18 cellular contexts compared by ENCODE assay signal in the genomic region with DNA sequence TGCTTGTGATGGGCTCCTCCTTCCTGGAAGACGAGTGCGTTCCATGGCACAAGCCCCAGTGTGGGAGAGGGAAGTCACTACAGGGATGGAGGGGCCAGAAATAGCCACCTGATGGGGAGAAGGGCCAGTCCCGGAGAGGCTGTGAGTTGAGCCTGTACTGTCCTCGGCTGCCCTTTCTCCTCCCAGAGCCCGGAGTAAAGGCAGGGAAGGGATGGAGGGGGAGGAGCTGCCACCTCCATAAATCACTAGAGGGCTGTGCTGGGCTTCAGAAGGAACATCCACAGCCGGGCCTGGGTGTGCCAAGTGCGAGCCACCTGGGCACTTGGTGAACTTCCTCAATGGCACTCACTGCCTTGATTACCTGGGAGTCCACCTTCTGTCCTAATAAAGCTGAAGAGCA.
DNase-seq lines count a peak whose midpoint lies in the region; TF ChIP-seq lines count a peak whose summit lies in the region.
"Had no signal": no experiment of that assay in that cellular context is flagged by ENCODE, and none has a peak within 500 bp of the region (broad histone marks: within the 10 kb centered on the region; RNA-seq: fewer than 3 reads in every experiment).

No MANE protein-coding gene starts in this region.

- intact Hi-C loops in spleen (cut with DNase I; ENCODE audit: low total_unique reads), result no loop called here

- H3K27ac ChIP-seq in spleen, result no peak overlapping the region
- H3K27ac ChIP-seq: RWPE1 had no signal

- H3K4me1 ChIP-seq in spleen, result peaks cover 0 to 12% (median 0%) of the 10 kb centered on the region in 6 donors

- DNase-seq in NCI-H82 (lab: John Stamatoyannopoulos, UW) (peak; percentile 21), NCI-H82 treated with DMSO at 0.1 percent for 48 hours (lab: John Stamatoyannopoulos, UW; ENCODE audit: unreplicated experiment) (no peak), cerebellum (ENCODE audit: low spot score) (peak; percentile 52), left kidney (ENCODE audit: low read depth, low spot score) (peak; percentile 66), spleen (no peak), activated T-cell treated with anti-CD3 and anti-CD28 coated beads for 4 hours (no peak), CD1c-positive myeloid dendritic cell (ENCODE audit: extremely low spot score) (no peak)
- DNase-seq: AML-193; DMS53; GF-D8; KG1; NCI-H1092; NCI-H146; NCI-H2029 treated with DMSO at 0.1 percent for 48 hours; NCI-H2171; NCI-H446 treated with DMSO at 0.1 percent for 48 hours; NK-92 treated with Interleukin-12 subunit alpha and Interleukin-12 subunit beta, amount 100 ng/mL, for 24 hours had no signal

- H3K36me3 ChIP-seq in spleen, result peaks cover 0 to 99% (median 35%) of the 10 kb centered on the region in 6 donors

- H3K4me3 ChIP-seq in spleen, result no peak overlapping the region

- no peaks in the 10 kb centered on the region for H3K9me3 ChIP-seq in spleen

- no peak for TF ChIP-seq CTCF in spleen (IDR thresholded peaks at IDR 0.05 in 8 of 11, conservative IDR thresholded peaks at IDR 0.05 in 3 of 11)

- TF ChIP-seq POLR2A in spleen (IDR thresholded peaks at IDR 0.05), result no peak

- no peaks in the 10 kb centered on the region for H3K27me3 ChIP-seq in spleen (replicated peaks in 1 of 7)

- WGBS in spleen, 5 donors, result 88 to 95% (median 91%) methylated on average over 6 to 7 of the region's 7 CpGs

Comparison
In these comparisons a context has a peak if more than half of its experiments do, and no peak if none do; other contexts are left out.
1. DNase-seq: peak in NCI-H82 (single experiment), cerebellum (single experiment) and left kidney (single experiment); none in NCI-H82 treated with DMSO at 0.1 percent for 48 hours (single experiment), spleen (single experiment), activated T-cell treated with anti-CD3 and anti-CD28 coated beads for 4 hours (single experiment) and CD1c-positive myeloid dendritic cell (single experiment).